ENCODE assay signal across 9 cellular contexts in genomic region chr6:156832166-156832743, GRCh38.
DNase-seq lines count a peak whose midpoint lies in the region; ATAC-seq and TF ChIP-seq lines count a peak whose summit lies in the region.
"Had no signal": no experiment of that assay in that cellular context is flagged by ENCODE, and none has a peak within 500 bp of the region (broad histone marks: within the 10 kb centered on the region; RNA-seq: fewer than 3 reads in every experiment).

No MANE protein-coding gene starts in this region.

- TF ChIP-seq CTCF in GM20000 (IDR thresholded peaks at IDR 0.05; ENCODE audit: extremely low read depth, missing control alignments): no peak

- no peak overlapping the region for H3K27ac ChIP-seq in epithelial cell of prostate

- DNase-seq in GM04504 (ENCODE audit: low read depth) (peak; percentile 16), NCI-H2196 (lab: John Stamatoyannopoulos, UW; ENCODE audit: unreplicated experiment) (peak; percentile 56), epithelial cell of prostate (ENCODE audit: low read depth, low spot score) (peak; percentile 8), pons (ENCODE audit: low spot score) (peak; percentile 39), GM20000 (ENCODE audit: low spot score) (no peak), GDM1 (lab: John Stamatoyannopoulos, UW) (no peak)
- DNase-seq: activated CD4-positive, alpha-beta T cell treated with anti-CD3 and anti-CD28 coated beads for 36 hours had no signal

- ATAC-seq in GM18873 (IDR thresholded peaks at IDR 0.05; ENCODE audit: low FRiP score, unreplicated experiment): no peak
- no peak for ATAC-seq in HG03095 (IDR thresholded peaks at IDR 0.05; ENCODE audit: unreplicated experiment)
- ATAC-seq: activated CD4-positive, alpha-beta T cell treated with anti-CD3 and anti-CD28 coated beads for 36 hours had no signal

Comparison
In these comparisons a context has a peak if more than half of its experiments do, and no peak if none do; other contexts are left out.
1. DNase-seq: peak in GM04504 (single experiment), NCI-H2196 (single experiment), epithelial cell of prostate (single experiment) and pons (single experiment); none in GM20000 (single experiment) and GDM1 (single experiment).